ENCODE assay signal across 15 cellular contexts in genomic region chr12:24945822-24946221, GRCh38. TPM values are rescaled to one million over a fixed set of nuclear protein-coding genes. Genes with fewer than 3 reads are reported as not detected.
A peak's percentile ranks its signal among the peaks of the same experiment; 100 is the strongest.
DNase-seq lines count a peak whose midpoint lies in the region; ATAC-seq and TF ChIP-seq lines count a peak whose summit lies in the region.
"Had no signal": no experiment of that assay in that cellular context is flagged by ENCODE, and none has a peak within 500 bp of the region (broad histone marks: within the 10 kb centered on the region; RNA-seq: fewer than 3 reads in every experiment).

No MANE protein-coding gene starts in this region.

- H3K4me3 ChIP-seq in PC-9 (no peak overlapping the region), fibroblast of pulmonary artery (replicated peaks; ENCODE audit: low read depth, low read length) (peak overlapping the region; percentile 80), skeletal muscle cell (ENCODE audit: low read depth, low read length) (peak overlapping the region; percentile 59)
- H3K4me3 ChIP-seq: upper lobe of right lung had no signal

- no peaks in the 10 kb centered on the region for H3K36me3 ChIP-seq in PC-9 (ENCODE audit: low read depth)
- H3K36me3 ChIP-seq: upper lobe of right lung had no signal

- H4K20me1 ChIP-seq in PC-9 (ENCODE audit: insufficient read depth) = no peaks in the 10 kb centered on the region

- no peaks in the 10 kb centered on the region for H3F3A ChIP-seq in PC-9 (ENCODE audit: insufficient read depth, low read depth)

- CTCF ChIA-PET in PC-9 (lab: Charles Lee) = no interaction called here

- no TSS peak for BruUV-seq in PC-9 (replicated peaks; lab: Mats Ljungman, UMichigan)

- TF ChIP-seq CTCF in PC-9 (conservative IDR thresholded peaks at IDR 0.05) (no peak), fibroblast of pulmonary artery (IDR thresholded peaks at IDR 0.05; ENCODE audit: low read length, missing control alignments) (no peak)

- no peak for ATAC-seq in GM21737 (IDR thresholded peaks at IDR 0.05; ENCODE audit: unreplicated experiment)
- ATAC-seq in GM21360 (IDR thresholded peaks at IDR 0.05; ENCODE audit: unreplicated experiment) = no peak
- ATAC-seq: upper lobe of right lung had no signal

- peak; percentile 44 for DNase-seq in DMS 273 (lab: John Stamatoyannopoulos, UW; ENCODE audit: unreplicated experiment)
- DNase-seq in DMS 273 treated with DMSO at 0.1 percent for 48 hours (lab: John Stamatoyannopoulos, UW) = no peak
- no peak for DNase-seq in PC-9
- no peak for DNase-seq in fibroblast of pulmonary artery (ENCODE audit: low read depth)
- DNase-seq in skeletal muscle cell (ENCODE audit: low read depth) = no peak
- DNase-seq in effector CD8-positive, alpha-beta T cell (lab: John Stamatoyannopoulos, UW) = no peak
- DNase-seq: activated CD4-positive, alpha-beta T cell treated with anti-CD3 and anti-CD28 coated beads, Interleukin-2, amount 50 U/mL, for 4 hours; activated effector memory CD4-positive, alpha-beta T cell treated with anti-CD3 and anti-CD28 coated beads, Interleukin-2, amount 50 U/mL, for 16 hours; central memory CD4-positive, alpha-beta T cell; NCI-H774; small intestine; upper lobe of right lung had no signal

- peak overlapping the region; percentile 68 for H3K27ac ChIP-seq in PC-9
- H3K27ac ChIP-seq: 22Rv1, upper lobe of right lung had no signal

- peaks cover 9% of the 10 kb centered on the region for H3K79me2 ChIP-seq in PC-9 (ENCODE audit: low read depth)

- H3K9me3 ChIP-seq in PC-9 (ENCODE audit: insufficient read depth, low read depth) = no peaks in the 10 kb centered on the region
- H3K9me3 ChIP-seq: upper lobe of right lung had no signal

- H3K27me3 ChIP-seq in PC-9 (ENCODE audit: insufficient read depth, low read depth) = no peaks in the 10 kb centered on the region
- H3K27me3 ChIP-seq: upper lobe of right lung had no signal

- peak overlapping the region; percentile 53; the same call in 1 of the 2 replicates for H3K4me2 ChIP-seq in PC-9

- no peak overlapping the region for H2AFZ ChIP-seq in PC-9

- H3K9me2 ChIP-seq in PC-9 (ENCODE audit: insufficient read depth) = no peaks in the 10 kb centered on the region

- POLR2A ChIA-PET in PC-9 (lab: Charles Lee; ENCODE audit: unreplicated experiment) = no interaction called here

- peaks cover 11% of the 10 kb centered on the region; the same call in 1 of the 2 replicates for H3K4me1 ChIP-seq in PC-9 (replicated peaks; ENCODE audit: insufficient read depth)

- intact Hi-C loops in PC-9 (cut with micrococcal nuclease; ENCODE audit: unreplicated experiment) = no loop called here

RNA-seq across cellular contexts. Expression of gene BCAT1, which starts 3.1 kb away (rescaled TPM):
- total RNA-seq in PC-9 (2021) = 75.4 and 78.6 TPM in 2 replicates
